ENCODE assay signal across 29 cellular contexts in genomic region chr12:80860206-80860605, GRCh38.
A peak's percentile ranks its signal among the peaks of the same experiment; 100 is the strongest.
DNase-seq lines count a peak whose midpoint lies in the region; ATAC-seq and TF ChIP-seq lines count a peak whose summit lies in the region.
"Had no signal": no experiment of that assay in that cellular context is flagged by ENCODE, and none has a peak within 500 bp of the region (broad histone marks: within the 10 kb centered on the region; RNA-seq: fewer than 3 reads in every experiment).

No MANE protein-coding gene starts in this region.

- H3K9ac ChIP-seq in GM23248 (no peak overlapping the region), adipocyte (ENCODE audit: low read length) (no peak overlapping the region)

- H3K36me3 ChIP-seq in GM23248 (ENCODE audit: low read depth) (no peaks in the 10 kb centered on the region), adipocyte (ENCODE audit: control insufficient read depth, insufficient read depth, low read length, severe bottlenecking) (no peaks in the 10 kb centered on the region)

- H3K27ac ChIP-seq in GM23248: no peak overlapping the region
- H3K27ac ChIP-seq: A549, SJCRH30 had no signal

- 77 to 83% methylated on average over 2 of the region's 2 CpGs for WGBS in GM23248 (ENCODE audit: low coverage in 1 of 2, low lambda C conversion rate in 2 of 2, missing lambda C conversion rate in 2 of 2), 2 experiments

- H3K27me3 ChIP-seq in GM23248 (replicated peaks; ENCODE audit: insufficient read depth) (no peaks in the 10 kb centered on the region), adipocyte (replicated peaks; ENCODE audit: control insufficient read depth, insufficient read depth, low read length) (no peaks in the 10 kb centered on the region)
- H3K27me3 ChIP-seq: SJCRH30 had no signal

- DNase-seq in AG10803 (ENCODE audit: low read depth) (peak; percentile 30), GM23248 (peak; percentile 49), adipocyte (ENCODE audit: low read depth) (peak; percentile 41), fibroblast of peridontal ligament (ENCODE audit: extremely low read depth) (peak; percentile 69), NCI-H774 (lab: John Stamatoyannopoulos, UW) (no peak)
- no peak for DNase-seq in activated effector memory CD4-positive, alpha-beta T cell treated with Interleukin-2 at 50 U/mL for 16 hours
- DNase-seq: C1 segment of cervical spinal cord; CD4-positive, alpha-beta memory T cell; COR-L47; DMS53; EL; GDM1; Kasumi-1; NCI-H1048; NCI-H1694; NCI-H2029 treated with DMSO at 0.1 percent for 48 hours; NCI-H2171; NCI-H226; NCI-H510A; NCI-H69; NK-92 treated with Interleukin-12 subunit alpha and Interleukin-12 subunit beta, amount 100 ng/mL, for 24 hours; PC-3; SJCRH30 had no signal

- peaks cover 32% of the 10 kb centered on the region for H3F3A ChIP-seq in GM23248 (ENCODE audit: insufficient read depth)

- H3K4me1 ChIP-seq in GM23248 (ENCODE audit: insufficient read depth) (peaks cover 52% of the 10 kb centered on the region), adipocyte (ENCODE audit: control insufficient read depth, insufficient read depth, low read length) (peaks cover 53% of the 10 kb centered on the region)
- H3K4me1 ChIP-seq: A549 had no signal

- no peak overlapping the region for H2AFZ ChIP-seq in GM23248

- no peaks in the 10 kb centered on the region for H4K20me1 ChIP-seq in GM23248 (ENCODE audit: insufficient read depth)

- TF ChIP-seq CTCF in AG10803 (conservative IDR thresholded peaks at IDR 0.05; ENCODE audit: low read length): no peak

- H3K4me2 ChIP-seq in GM23248 (ENCODE audit: unreplicated experiment): no peak overlapping the region
- H3K4me2 ChIP-seq: A549 had no signal

- in situ Hi-C loops in GM23248 (cut with MboI): no loop called here

- H3K79me2 ChIP-seq in GM23248 (ENCODE audit: insufficient read depth): no peaks in the 10 kb centered on the region

- no peaks in the 10 kb centered on the region for H3K9me3 ChIP-seq in GM23248 (ENCODE audit: low read depth)
- no peaks in the 10 kb centered on the region for H3K9me3 ChIP-seq in adipocyte (ENCODE audit: control insufficient read depth, low read length)
- H3K9me3 ChIP-seq: A549, SJCRH30 had no signal

- H3K9me2 ChIP-seq in GM23248 (ENCODE audit: insufficient read depth): no peaks in the 10 kb centered on the region

- H3K4me3 ChIP-seq in AG10803 (ENCODE audit: low read length) (no peak overlapping the region), GM23248 (no peak overlapping the region), adipocyte (ENCODE audit: low read length) (no peak overlapping the region)
- H3K4me3 ChIP-seq: A549, GM12878, SJCRH30 had no signal

- no peak for ATAC-seq in HG03135 (IDR thresholded peaks at IDR 0.05; ENCODE audit: unreplicated experiment)
- ATAC-seq: A549, GM12878, HepG2, PC-3, Right ventricle myocardium inferior, SK-N-SH treated with all-trans-retinoic acid at 6 μM for 48 hours had no signal

Comparison
In these comparisons a context has a peak if more than half of its experiments do, and no peak if none do; other contexts are left out.
1. DNase-seq: peak in AG10803 (single experiment), GM23248 (single experiment), adipocyte (single experiment) and fibroblast of peridontal ligament (single experiment); none in activated effector memory CD4-positive, alpha-beta T cell treated with Interleukin-2 at 50 U/mL for 16 hours (single experiment) and NCI-H774 (single experiment).